In the genomic region with DNA sequence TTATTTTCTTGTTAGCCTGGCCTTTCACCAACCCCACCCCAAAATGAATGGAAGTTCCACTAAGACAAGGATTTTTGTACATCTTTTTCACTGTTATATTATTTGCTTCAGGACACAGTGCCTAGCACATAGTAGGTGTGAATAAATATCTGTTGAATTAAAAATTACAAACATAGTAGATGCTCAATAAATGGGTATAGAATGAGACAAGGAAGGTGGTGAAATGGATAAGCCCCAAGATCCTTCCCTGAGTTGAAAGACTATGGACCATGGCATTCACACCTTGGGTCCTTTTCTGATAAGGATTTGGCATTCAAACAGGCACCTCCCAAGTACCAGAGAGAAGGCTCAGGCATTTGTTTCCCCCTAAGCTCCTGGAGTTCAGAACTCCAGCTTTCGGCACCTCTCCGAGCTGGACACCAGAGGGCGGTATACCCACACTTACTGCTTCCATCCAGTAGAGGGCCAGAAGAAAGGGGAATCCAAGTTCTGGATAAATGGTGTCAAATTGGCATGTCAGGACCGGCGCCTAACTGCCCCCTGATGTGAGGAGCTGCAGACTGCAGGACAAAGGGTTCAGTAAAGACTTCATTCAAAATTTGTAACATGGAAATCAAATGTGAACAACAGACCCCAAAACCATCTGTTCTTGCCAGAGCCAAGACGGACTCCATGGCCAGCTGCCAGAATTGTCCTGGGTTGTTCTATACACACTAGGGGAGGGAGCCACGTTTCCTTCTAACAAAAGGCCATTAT, we compare ENCODE assay signal across 8 cellular contexts.
DNase-seq lines count a peak whose midpoint lies in the region; ATAC-seq and TF ChIP-seq lines count a peak whose summit lies in the region.

No MANE protein-coding gene starts in this region.

- H3K36me3 Mint-ChIP-seq in CD8-positive, alpha-beta memory T cell: no peaks in the 10 kb centered on the region

- no peaks in the 10 kb centered on the region for H3K4me1 ChIP-seq in CD8-positive, alpha-beta memory T cell (ENCODE audit: insufficient read depth, low read length)
- H3K4me1 ChIP-seq in Panc1 (ENCODE audit: control insufficient read depth, insufficient read depth, low read length) (no peaks in the 10 kb centered on the region), suprapubic skin (no peaks in the 10 kb centered on the region)

- no peak overlapping the region for H3K27ac ChIP-seq in CD8-positive, alpha-beta memory T cell (ENCODE audit: low read depth, low read length)
- H3K27ac ChIP-seq in Panc1 (ENCODE audit: low read length) (no peak overlapping the region), suprapubic skin (no peak overlapping the region)

- peaks cover 0 to 2% (median 0%) of the 10 kb centered on the region in 5 donors for H3K9me3 Mint-ChIP-seq in CD8-positive, alpha-beta memory T cell

- intact Hi-C loops in Panc1 (cut with micrococcal nuclease; ENCODE audit: unreplicated experiment): loop anchor here (1.0 to 10.0 kb wide), 4 partner anchors 45 to 352 kb away; no protein-coding TSS in a partner anchor

- ATAC-seq in GM19455 (IDR thresholded peaks at IDR 0.05; ENCODE audit: unreplicated experiment) (peak; percentile 91), Panc1 (peak; percentile 87)

- no peak overlapping the region for H3K4me3 Mint-ChIP-seq in CD8-positive, alpha-beta memory T cell

- peaks cover 6 to 9% of the 10 kb centered on the region in 2 donors for H3K27me3 Mint-ChIP-seq in CD8-positive, alpha-beta memory T cell

- no TSS peak for BruUV-seq in Panc1 (replicated peaks; lab: Mats Ljungman, UMichigan)

- CTCF ChIA-PET in CD8-positive, alpha-beta memory T cell (lab: Charles Lee): interaction anchor here (1.0 to 3.2 kb wide), 5 partner anchors 8 to 604 kb away, joined by 3 to 23 read pairs (median 4); no protein-coding TSS in a partner anchor
- CTCF ChIA-PET in Panc1 (lab: Charles Lee): interaction anchor here (0.6 to 1.3 kb wide), 6 partner anchors 128 to 352 kb away, joined by 3 to 10 read pairs (median 6); no protein-coding TSS in a partner anchor

- TF ChIP-seq EP300 in suprapubic skin (IDR thresholded peaks at IDR 0.05): no peak

- H3K4me3 ChIP-seq in CD8-positive, alpha-beta memory T cell (ENCODE audit: low read length): no peak overlapping the region
- H3K4me3 ChIP-seq in Panc1 (ENCODE audit: low read depth in 2 of 2, low read length in 2 of 2): peak overlapping the region in 1 of 2 experiments; percentile 23; a peak in 1 of 4 replicates
- H3K4me3 ChIP-seq in foreskin fibroblast (ENCODE audit: low read depth in 1 of 2, low read length in 2 of 2): peak overlapping the region; percentile 19 to 52
- H3K4me3 ChIP-seq in suprapubic skin: peak overlapping the region; percentile 22

- no peak overlapping the region for H3K27ac Mint-ChIP-seq in CD8-positive, alpha-beta memory T cell

- WGBS in suprapubic skin: 4% methylated on average over 7 of the region's 7 CpGs

- no peaks in the 10 kb centered on the region for H3K4me1 Mint-ChIP-seq in CD8-positive, alpha-beta memory T cell

- TF ChIP-seq CTCF in Panc1 (IDR thresholded peaks at IDR 0.05) (peak; percentile 91), foreskin fibroblast (IDR thresholded peaks at IDR 0.05; ENCODE audit: low read depth, low read length) (peak; percentile 99), suprapubic skin (IDR thresholded peaks at IDR 0.05) (peak; percentile 75 to 83)

- no peak for TF ChIP-seq POLR2A in suprapubic skin (IDR thresholded peaks at IDR 0.05)

- no peaks in the 10 kb centered on the region for H3K27me3 ChIP-seq in CD8-positive, alpha-beta memory T cell (ENCODE audit: insufficient read depth, low read length, poor library complexity, severe bottlenecking)
- H3K27me3 ChIP-seq in Panc1 (ENCODE audit: control insufficient read depth, insufficient read depth, low read length) (no peaks in the 10 kb centered on the region), suprapubic skin (no peaks in the 10 kb centered on the region)

- POLR2A ChIA-PET in CD8-positive, alpha-beta memory T cell (lab: Charles Lee): no interaction called here
- POLR2A ChIA-PET in Panc1 (lab: Charles Lee): no interaction called here

- H3K9me3 ChIP-seq in CD8-positive, alpha-beta memory T cell (ENCODE audit: low read length): no peaks in the 10 kb centered on the region
- H3K9me3 ChIP-seq in Panc1 (ENCODE audit: control insufficient read depth, insufficient read depth, low read depth, low read length) (no peaks in the 10 kb centered on the region), suprapubic skin (no peaks in the 10 kb centered on the region)

- H3K36me3 ChIP-seq in CD8-positive, alpha-beta memory T cell (ENCODE audit: insufficient read depth, low read length): no peaks in the 10 kb centered on the region
- H3K36me3 ChIP-seq in Panc1 (ENCODE audit: control insufficient read depth, insufficient read depth, low read length) (no peaks in the 10 kb centered on the region), suprapubic skin (no peaks in the 10 kb centered on the region)

- peak; percentile 8 to 59 (median 43) for DNase-seq in CD8-positive, alpha-beta memory T cell
- DNase-seq in HuH-7.5 (ENCODE audit: low spot score): peak; percentile 16
- DNase-seq in Panc1 (ENCODE audit: low read depth, low spot score): peak; percentile 66
- peak; percentile 5 to 36 for DNase-seq in activated T-helper 1 cell treated with anti-CD3 and anti-CD28 coated beads, Interleukin-2, amount 50 U/mL, for 16 hours (ENCODE audit: low read depth in 1 of 2, low spot score in 1 of 2)
- peak; percentile 40 to 79 for DNase-seq in foreskin fibroblast
- DNase-seq in non-pigmented ciliary epithelial cell (ENCODE audit: low read depth): peak; percentile 18
- DNase-seq in suprapubic skin (ENCODE audit: low spot score in 2 of 2): peak; percentile 68 to 74

- in situ Hi-C loops in Panc1 (cut with HindIII; ENCODE audit: low pct_unique_long_range_greater_than_20kb, low sequenced_read_pairs): no loop called here

Comparison
In these comparisons a context has a peak if more than half of its experiments do, and no peak if none do; other contexts are left out.
1. DNase-seq: peak in every context shown above with its lines; median percentile 71 in suprapubic skin; 66 in Panc1; 60 in foreskin fibroblast; 43 in CD8-positive, alpha-beta memory T cell; 20 in activated T-helper 1 cell treated with anti-CD3 and anti-CD28 coated beads, Interleukin-2, amount 50 U/mL, for 16 hours; 18 in non-pigmented ciliary epithelial cell; 16 in HuH-7.5.